ENCODE assay signal across 27 cellular contexts in the genomic region with DNA sequence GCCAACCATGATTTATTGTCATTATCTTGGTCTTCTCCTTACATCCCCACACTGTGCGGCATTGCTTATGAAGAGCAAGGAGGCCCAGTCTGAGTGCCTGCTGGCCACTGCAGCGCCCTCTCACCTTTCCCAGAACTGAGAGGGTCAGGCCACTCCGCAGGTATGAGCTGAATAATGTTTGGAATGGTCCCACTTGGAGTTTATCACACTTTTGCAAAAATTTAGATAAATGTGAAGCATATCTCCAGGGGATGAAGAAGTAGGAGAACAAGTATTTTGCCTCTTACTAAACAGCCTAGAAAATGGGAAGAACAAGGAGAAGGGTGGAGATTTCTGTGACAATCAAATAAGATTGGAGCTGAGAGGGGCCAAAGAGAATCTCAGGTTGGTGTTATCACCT.
"Had no signal": no experiment of that assay in that cellular context is flagged by ENCODE, and none has a peak within 500 bp of the region (broad histone marks: within the 10 kb centered on the region; RNA-seq: fewer than 3 reads in every experiment).

No MANE protein-coding gene starts in this region.

- H3K27ac ChIP-seq: brain microvascular endothelial cell, esophagus squamous epithelium, gastroesophageal sphincter, heart right ventricle had no signal

- DNase-seq: activated CD4-positive, alpha-beta memory T cell treated with anti-CD3 and anti-CD28 coated beads for 36 hours; activated CD4-positive, alpha-beta T cell treated with anti-CD3 and anti-CD28 coated beads for 36 hours; activated CD4-positive, alpha-beta T cell treated with anti-CD3 and anti-CD28 coated beads, Interleukin-2, amount 10 ng/mL, durations not matched to agents 24 days and 14 days; activated CD4-positive, CD25-positive, alpha-beta regulatory T cell; activated CD4-positive, CD25-positive, alpha-beta regulatory T cell treated with anti-CD3 and anti-CD28 coated beads, Interleukin-2, amount 50 U/mL, for 72 hours; activated CD8-positive, alpha-beta T cell treated with anti-CD3 and anti-CD28 coated beads, Interleukin-2, amount 10 ng/mL, durations not matched to agents 7 days and 5 days; activated gamma-delta T cell; activated naive CD4-positive, alpha-beta T cell; activated naive CD4-positive, alpha-beta T cell treated with anti-CD3 and anti-CD28 coated beads, Interleukin-2, amount 10 ng/mL, durations not matched to agents 7 days and 5 days; activated naive CD8-positive, alpha-beta T cell treated with anti-CD3 and anti-CD28 coated beads, Interleukin-2, amount 10 ng/mL, durations not matched to agents 7 days and 5 days; activated T-cell treated with anti-CD3 and anti-CD28 coated beads, Interleukin-2, amount 50 U/mL, for 48 hours; anterior cingulate cortex; brain microvascular endothelial cell; caudate nucleus; cortex of kidney; dermis blood vessel endothelial cell; effector CD8-positive, alpha-beta T cell; esophagus squamous epithelium; foreskin melanocyte; heart right ventricle; T-helper 2 cell had no signal

- ATAC-seq: activated CD4-positive, alpha-beta T cell treated with anti-CD3 and anti-CD28 coated beads for 36 hours; activated CD8-positive, alpha-beta T cell treated with anti-CD3 and anti-CD28 coated beads, Interleukin-2, amount 10 ng/mL, durations not matched to agents 7 days and 5 days; activated naive CD4-positive, alpha-beta T cell treated with anti-CD3 and anti-CD28 coated beads, Interleukin-2, amount 50 U/mL, for 72 hours; gastroesophageal sphincter; heart right ventricle had no signal

- H3K9me3 ChIP-seq: esophagus squamous epithelium, gastroesophageal sphincter, heart right ventricle had no signal

- H3K36me3 ChIP-seq: brain microvascular endothelial cell, esophagus squamous epithelium, heart right ventricle had no signal

- FAIRE-seq: astrocyte, colon, endometrium, endothelial cell of umbilical vein had no signal

- H3K4me3 ChIP-seq: esophagus squamous epithelium, gastroesophageal sphincter, heart right ventricle had no signal

- H3K27me3 ChIP-seq: brain microvascular endothelial cell, esophagus squamous epithelium, gastroesophageal sphincter, heart right ventricle had no signal
